ENCODE assay signal across 16 cellular contexts in the genomic region with DNA sequence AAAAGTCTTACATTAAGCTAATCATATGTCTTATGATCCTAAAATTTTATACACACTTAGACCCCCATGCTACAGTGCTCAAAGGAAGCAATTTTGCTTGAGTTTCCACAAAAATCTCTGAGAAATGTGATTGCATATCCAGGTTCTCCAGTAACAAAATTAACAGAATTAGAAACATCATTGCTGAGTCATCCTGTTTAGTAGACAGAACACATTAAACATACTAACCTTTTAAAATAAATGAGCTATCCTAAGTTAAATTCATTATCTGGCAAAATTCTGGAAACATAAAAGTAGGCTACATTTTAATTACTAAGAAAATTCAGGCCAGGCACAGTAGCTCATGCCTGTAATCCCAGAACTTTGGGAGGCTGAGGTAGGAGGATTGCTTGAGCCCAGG.
DNase-seq lines count a peak whose midpoint lies in the region; ATAC-seq and TF ChIP-seq lines count a peak whose summit lies in the region.
"Had no signal": no experiment of that assay in that cellular context is flagged by ENCODE, and none has a peak within 500 bp of the region (broad histone marks: within the 10 kb centered on the region; RNA-seq: fewer than 3 reads in every experiment).

No MANE protein-coding gene starts in this region.

- no peak overlapping the region for H3K4me3 ChIP-seq in GM23248
- H3K4me3 ChIP-seq in PC-3 (ENCODE audit: low read length), result no peak overlapping the region
- H3K4me3 ChIP-seq: BLaER1 had no signal

- ATAC-seq in PC-3 (no peak), GM19463 (IDR thresholded peaks at IDR 0.05; ENCODE audit: unreplicated experiment) (no peak)

- H3K9me2 ChIP-seq in GM23248 (ENCODE audit: insufficient read depth), result no peaks in the 10 kb centered on the region
- no peaks in the 10 kb centered on the region for H3K9me2 ChIP-seq in PC-3 (replicated peaks; ENCODE audit: low read length)

- BruUV-seq in PC-3 (replicated peaks; lab: Mats Ljungman, UMichigan), result no TSS peak

- intact Hi-C loops in PC-3 (cut with micrococcal nuclease), result loop anchor here (10.0 kb wide), 1 partner anchor 89 kb away; no protein-coding TSS in a partner anchor

- H3K4me2 ChIP-seq in GM23248 (ENCODE audit: unreplicated experiment) (peak overlapping the region; percentile 44), PC-3 (ENCODE audit: low read length) (no peak overlapping the region)
- H3K4me2 ChIP-seq: BLaER1 had no signal

- H4K20me1 ChIP-seq in GM23248 (ENCODE audit: insufficient read depth) (no peaks in the 10 kb centered on the region), PC-3 (ENCODE audit: low read length) (no peaks in the 10 kb centered on the region)
- H4K20me1 ChIP-seq: BLaER1 had no signal

- no peak for TF ChIP-seq CTCF in PC-3 (conservative IDR thresholded peaks at IDR 0.05; ENCODE audit: low read depth, low read length)
- TF ChIP-seq CTCF in brain (conservative IDR thresholded peaks at IDR 0.05), result no peak

- H3F3A ChIP-seq in GM23248 (ENCODE audit: insufficient read depth), result peaks cover 13% of the 10 kb centered on the region; the same call in 1 of the 2 replicates
- peaks cover under 1% of the 10 kb centered on the region for H3F3A ChIP-seq in PC-3 (ENCODE audit: low read length, unreplicated experiment)

- H3K27me3 Mint-ChIP-seq in brain, result no peaks in the 10 kb centered on the region
- H3K27me3 Mint-ChIP-seq: IgD-negative memory B cell had no signal

- H3K79me2 ChIP-seq in GM23248 (ENCODE audit: insufficient read depth) (peaks cover 32% of the 10 kb centered on the region), PC-3 (ENCODE audit: low read length) (no peaks in the 10 kb centered on the region)

- H3K4me1 Mint-ChIP-seq in brain, result peaks cover 70% of the 10 kb centered on the region

- in situ Hi-C loops in GM23248 (cut with MboI), result no loop called here
- in situ Hi-C loops in ACHN (cut with HindIII; ENCODE audit: low pct_ligation_motif_present, low pct_unique_long_range_greater_than_20kb, low sequenced_read_pairs), result no loop called here

- H3K9me3 Mint-ChIP-seq in brain, result no peaks in the 10 kb centered on the region

- H3K4me1 ChIP-seq in GM23248 (ENCODE audit: insufficient read depth), result peaks cover 31% of the 10 kb centered on the region
- peaks cover 23% of the 10 kb centered on the region for H3K4me1 ChIP-seq in PC-3 (ENCODE audit: insufficient read depth, low read length)

- CTCF ChIA-PET in PC-3 (lab: Charles Lee), result no interaction called here

- H2AFZ ChIP-seq in GM23248, result no peak overlapping the region
- no peak overlapping the region for H2AFZ ChIP-seq in PC-3 (ENCODE audit: low read length)

- H3K4me3 Mint-ChIP-seq in brain, result no peak overlapping the region

- peaks cover 41% of the 10 kb centered on the region for H3K36me3 Mint-ChIP-seq in brain

- H3K9me3 ChIP-seq in GM23248 (ENCODE audit: low read depth), result no peaks in the 10 kb centered on the region
- no peaks in the 10 kb centered on the region for H3K9me3 ChIP-seq in PC-3 (ENCODE audit: low read length)

- H3K27me3 ChIP-seq in GM23248 (replicated peaks; ENCODE audit: insufficient read depth), result no peaks in the 10 kb centered on the region
- H3K27me3 ChIP-seq in PC-3 (ENCODE audit: low read length), result no peaks in the 10 kb centered on the region
- H3K27me3 ChIP-seq: BLaER1 had no signal

- H3K27ac Mint-ChIP-seq in brain, result peak overlapping the region in 3 of 5 experiments; percentile 16 to 67 (median 42)

- H3K36me3 ChIP-seq in GM23248 (ENCODE audit: low read depth) (no peaks in the 10 kb centered on the region), PC-3 (ENCODE audit: low read depth, low read length) (no peaks in the 10 kb centered on the region)

- POLR2A ChIA-PET in PC-3 (lab: Charles Lee; ENCODE audit: unreplicated experiment), result interaction anchor here (0.5 kb wide), 1 partner anchor 85 kb away, joined by 7 read pairs; no protein-coding TSS in a partner anchor

- H3K27ac ChIP-seq in GM23248 (no peak overlapping the region), PC-3 (ENCODE audit: low read length) (0 out of 2 replicates have a peak overlapping the region, but pooled peaks have one; percentile 7)
- H3K27ac ChIP-seq: BLaER1, RWPE1 had no signal

- DNase-seq in GM23248, result peak; percentile 47
- DNase-seq in PC-3, result no peak
- DNase-seq in renal cortical epithelial cell (ENCODE audit: low read depth), result peak; percentile 41
- DNase-seq in OCI-M2 (lab: John Stamatoyannopoulos, UW; ENCODE audit: unreplicated experiment), result no peak
- DNase-seq in ACHN, result no peak
- DNase-seq: DMS 273 treated with DMSO at 0.1 percent for 48 hours, NCI-H1436, NCI-H2029 treated with DMSO at 0.1 percent for 48 hours, NCI-H510A, NCI-H82, T-helper 1 cell had no signal

- H3K9ac ChIP-seq in GM23248, result no peak overlapping the region
- no peak overlapping the region for H3K9ac ChIP-seq in PC-3 (ENCODE audit: low read length)
- H3K9ac ChIP-seq: BLaER1 had no signal

Comparison
In these comparisons a context has a peak if more than half of its experiments do, and no peak if none do; other contexts are left out.
1. DNase-seq: peak in GM23248 (single experiment) and renal cortical epithelial cell (single experiment); none in PC-3 (single experiment), OCI-M2 (single experiment) and ACHN (single experiment).